18 cellular contexts compared by ENCODE assay signal in genomic region chr20:58640446-58640845, GRCh38. TPM values are rescaled to one million over a fixed set of nuclear protein-coding genes. Genes with fewer than 3 reads are reported as not detected.
DNase-seq lines count a peak whose midpoint lies in the region; ATAC-seq, FAIRE-seq and TF ChIP-seq lines count a peak whose summit lies in the region.
"Had no signal": no experiment of that assay in that cellular context is flagged by ENCODE, and none has a peak within 500 bp of the region (broad histone marks: within the 10 kb centered on the region; RNA-seq: fewer than 3 reads in every experiment).

No MANE protein-coding gene starts in this region.

- H2AFZ ChIP-seq in astrocyte (ENCODE audit: low read depth, low read length): no peak overlapping the region

- H3K4me3 ChIP-seq in astrocyte (ENCODE audit: insufficient read depth, low read depth, low read length): no peak overlapping the region
- H3K4me3 ChIP-seq in kidney (ENCODE audit: low read length in 2 of 2): no peak overlapping the region
- H3K4me3 ChIP-seq: ascending aorta, left ventricle myocardium inferior, thyroid gland had no signal

- H3K4me1 Mint-ChIP-seq in astrocyte (ENCODE audit: low read depth, unreplicated experiment): peaks cover 18% of the 10 kb centered on the region
- H3K4me1 Mint-ChIP-seq in Calu3 (ENCODE audit: low read depth, unreplicated experiment): peaks cover 22% of the 10 kb centered on the region

- H3K9ac ChIP-seq in astrocyte (ENCODE audit: low read length) (no peak overlapping the region), kidney (ENCODE audit: low read length in 2 of 2) (no peak overlapping the region)

- H3K36me3 Mint-ChIP-seq in astrocyte (ENCODE audit: low read depth, unreplicated experiment): peaks cover 2% of the 10 kb centered on the region
- H3K36me3 Mint-ChIP-seq in Calu3 (ENCODE audit: insufficient read depth, unreplicated experiment): no peaks in the 10 kb centered on the region
- H3K36me3 Mint-ChIP-seq: naive thymus-derived CD8-positive, alpha-beta T cell had no signal

- no peaks in the 10 kb centered on the region for H4K20me1 ChIP-seq in astrocyte (ENCODE audit: insufficient read depth, low read length)

- H3K27ac ChIP-seq in astrocyte (ENCODE audit: low read depth, low read length) (peak overlapping the region; percentile 44), kidney (ENCODE audit: low read depth in 2 of 2, low read length in 2 of 2) (no peak overlapping the region)
- H3K27ac ChIP-seq: ascending aorta, left ventricle myocardium inferior, thyroid gland had no signal

- DNase-seq in AG08396 (ENCODE audit: low spot score) (peak; percentile 30), LHCN-M2 (ENCODE audit: low read depth) (peak; percentile 41), astrocyte (ENCODE audit: low read depth) (peak; percentile 97), kidney (peak; percentile 37), NK-92 (lab: John Stamatoyannopoulos, UW; ENCODE audit: unreplicated experiment) (no peak), Calu3 (no peak)
- DNase-seq in stimulated activated CD4-positive, alpha-beta T cell treated with anti-CD3 and anti-CD28 coated beads, Interleukin-15, amount 100 ng/mL, for 24 hours: no peak
- DNase-seq: activated CD4-positive, alpha-beta memory T cell treated with anti-CD3 and anti-CD28 coated beads, Interleukin-2, amount 10 ng/mL, durations not matched to agents 7 days and 5 days; left ventricle myocardium inferior; naive thymus-derived CD8-positive, alpha-beta T cell; NCI-H1105; NCI-H2171 treated with DMSO at 0.1 percent for 48 hours; stimulated activated CD4-positive, alpha-beta T cell treated with anti-CD3 and anti-CD28 coated beads, Interleukin-2, amount 100 ng/mL, for 24 hours; thyroid gland had no signal

- FAIRE-seq in astrocyte (lab: Jason Lieb, UNC): peak; percentile 77
- FAIRE-seq in kidney (lab: Jason Lieb, UNC): no peak
- FAIRE-seq: GM18507, TTC549 had no signal

- H3K4me3 Mint-ChIP-seq in astrocyte (ENCODE audit: unreplicated experiment) (peak overlapping the region; percentile 7), Calu3 (ENCODE audit: low read depth, unreplicated experiment) (no peak overlapping the region)
- H3K4me3 Mint-ChIP-seq: activated CD4-positive, alpha-beta memory T cell treated with anti-CD3 and anti-CD28 coated beads, Interleukin-2, amount 10 ng/mL, durations not matched to agents 7 days and 5 days; naive thymus-derived CD8-positive, alpha-beta T cell had no signal

- H3K4me1 ChIP-seq in astrocyte (ENCODE audit: insufficient read depth, low read length): peaks cover 19% of the 10 kb centered on the region
- no peaks in the 10 kb centered on the region for H3K4me1 ChIP-seq in kidney (ENCODE audit: control insufficient read depth in 1 of 2, insufficient read depth in 1 of 2, low read depth in 1 of 2, low read length in 2 of 2)
- H3K4me1 ChIP-seq: ascending aorta, left ventricle myocardium inferior had no signal

- CTCF ChIA-PET in Calu3 (lab: Charles Lee): no interaction called here

- no peak for TF ChIP-seq CTCF in astrocyte (IDR thresholded peaks at IDR 0.05; ENCODE audit: insufficient read depth, low read depth, low read length)
- TF ChIP-seq CTCF in kidney (IDR thresholded peaks at IDR 0.05; ENCODE audit: borderline replicate concordance, extremely low read depth, insufficient read depth): no peak
- no peak for TF ChIP-seq CTCF in Calu3 (IDR thresholded peaks at IDR 0.05; ENCODE audit: unreplicated experiment)

- peak overlapping the region; percentile 48 for H3K27ac Mint-ChIP-seq in astrocyte (ENCODE audit: unreplicated experiment)
- H3K27ac Mint-ChIP-seq in Calu3 (ENCODE audit: unreplicated experiment): no peak overlapping the region
- H3K27ac Mint-ChIP-seq: activated CD4-positive, alpha-beta memory T cell treated with anti-CD3 and anti-CD28 coated beads, Interleukin-2, amount 10 ng/mL, durations not matched to agents 7 days and 5 days had no signal

- peak overlapping the region; percentile 52 for H3K4me2 ChIP-seq in astrocyte (ENCODE audit: low read length)

- no peaks in the 10 kb centered on the region for H3K79me2 ChIP-seq in astrocyte (ENCODE audit: insufficient read depth, low read length)

- no peak for ATAC-seq in HG03378 (IDR thresholded peaks at IDR 0.05; ENCODE audit: unreplicated experiment)
- ATAC-seq: naive thymus-derived CD8-positive, alpha-beta T cell had no signal

- H3K36me3 ChIP-seq in astrocyte (ENCODE audit: insufficient read depth, low read length) (no peaks in the 10 kb centered on the region), kidney (ENCODE audit: control insufficient read depth in 1 of 2, insufficient read depth in 2 of 2, low read length in 2 of 2) (no peaks in the 10 kb centered on the region)
- H3K36me3 ChIP-seq: ascending aorta, left ventricle myocardium inferior, thyroid gland had no signal

- H3K27me3 Mint-ChIP-seq in astrocyte (ENCODE audit: low read depth, unreplicated experiment) (peaks cover 5% of the 10 kb centered on the region), Calu3 (ENCODE audit: unreplicated experiment) (peaks cover 76% of the 10 kb centered on the region)

- H3K27me3 ChIP-seq in astrocyte (ENCODE audit: insufficient read depth, low read length): no peaks in the 10 kb centered on the region
- H3K27me3 ChIP-seq: ascending aorta, thyroid gland had no signal

- BruUV-seq in Calu3 (replicated peaks; lab: Mats Ljungman, UMichigan): no TSS peak

- no peaks in the 10 kb centered on the region for H3K9me3 ChIP-seq in astrocyte (ENCODE audit: insufficient read depth, low read depth, low read length)
- no peaks in the 10 kb centered on the region for H3K9me3 ChIP-seq in kidney (ENCODE audit: control insufficient read depth in 1 of 2, low read length in 2 of 2)
- H3K9me3 ChIP-seq: ascending aorta, left ventricle myocardium inferior, thyroid gland had no signal

- intact Hi-C loops in kidney (cut with DNase I): no loop called here
- intact Hi-C loops in Calu3 (cut with micrococcal nuclease; ENCODE audit: unreplicated experiment): no loop called here

- H3K9me3 Mint-ChIP-seq in astrocyte (ENCODE audit: unreplicated experiment) (peaks cover 2% of the 10 kb centered on the region), Calu3 (ENCODE audit: low read depth, unreplicated experiment) (peaks cover 7% of the 10 kb centered on the region)
- H3K9me3 Mint-ChIP-seq: activated CD4-positive, alpha-beta memory T cell treated with anti-CD3 and anti-CD28 coated beads, Interleukin-2, amount 10 ng/mL, durations not matched to agents 7 days and 5 days; naive thymus-derived CD8-positive, alpha-beta T cell had no signal

RNA-seq across cellular contexts. Expression of gene STX16, which starts 10.6 kb away (rescaled TPM):
- total RNA-seq in LHCN-M2 (2014; rRNA removed) (18.4 and 21.5 TPM in 2 replicates), astrocyte (54.3 and 59.3 TPM in 2 replicates), kidney (60.7 TPM), Calu3 (2022) (86.0 and 99.7 TPM in 2 replicates)
- polyA plus RNA-seq in LHCN-M2 (2012): 22.2 TPM
- polyA plus RNA-seq in kidney (ENCODE audit: insufficient read depth, low read depth, low replicate concordance): 20.6 TPM

RNA-seq across cellular contexts. Expression of gene NPEPL1, which starts 52.2 kb away (rescaled TPM):
- total RNA-seq in LHCN-M2 (2014; rRNA removed): 24.7 and 29.9 TPM in 2 replicates
- 28.8 TPM for polyA plus RNA-seq in LHCN-M2 (2012)
- 25.4 and 27.1 TPM in 2 replicates for total RNA-seq in astrocyte
- total RNA-seq in kidney: 60.2 TPM
- polyA plus RNA-seq in kidney (ENCODE audit: insufficient read depth, low read depth, low replicate concordance): 39.7 TPM
- 18.1 and 21.4 TPM in 2 replicates for total RNA-seq in Calu3 (2022)

Comparison
In these comparisons a context has a peak if more than half of its experiments do, and no peak if none do; other contexts are left out.
1. DNase-seq: peak in AG08396 (single experiment), LHCN-M2 (single experiment), astrocyte (single experiment) and kidney (single experiment); none in NK-92 (single experiment), Calu3 (single experiment) and stimulated activated CD4-positive, alpha-beta T cell treated with anti-CD3 and anti-CD28 coated beads, Interleukin-15, amount 100 ng/mL, for 24 hours (single experiment).